In the genomic region with DNA sequence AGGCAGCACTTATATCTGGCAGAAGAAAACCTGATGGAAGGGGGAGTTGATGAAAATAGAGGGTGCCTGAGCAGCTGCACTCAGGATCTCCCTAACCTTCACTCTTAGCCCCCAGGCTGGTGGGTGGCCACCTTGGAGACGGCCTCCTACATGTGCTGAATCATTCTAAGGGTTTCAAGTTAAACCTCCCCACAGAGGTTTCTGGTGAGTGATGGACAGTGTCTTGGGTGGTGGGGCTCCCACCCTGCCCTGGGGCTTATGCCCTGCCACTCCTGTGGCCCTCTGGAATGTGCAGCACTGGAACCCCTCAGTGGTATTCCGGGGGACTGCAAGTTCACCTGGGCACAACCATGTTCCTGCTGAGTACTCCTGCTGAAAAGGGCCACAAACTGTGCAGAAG, we compare ENCODE assay signal across 28 cellular contexts.
DNase-seq lines count a peak whose midpoint lies in the region; ATAC-seq and TF ChIP-seq lines count a peak whose summit lies in the region.
"Had no signal": no experiment of that assay in that cellular context is flagged by ENCODE, and none has a peak within 500 bp of the region (broad histone marks: within the 10 kb centered on the region; RNA-seq: fewer than 3 reads in every experiment).

No MANE protein-coding gene starts in this region.

- H3K27me3 ChIP-seq in HCT116 (ENCODE audit: insufficient read depth, low read length) (no peaks in the 10 kb centered on the region), WERI-Rb-1 (ENCODE audit: insufficient read depth, low read depth, severe bottlenecking) (no peaks in the 10 kb centered on the region)
- H3K27me3 ChIP-seq: thyroid gland, uterus had no signal

- H3K9me3 Mint-ChIP-seq in activated CD8-positive, alpha-beta T cell treated with anti-CD3 and anti-CD28 coated beads for 36 hours, result no peaks in the 10 kb centered on the region
- peaks cover 7% of the 10 kb centered on the region for H3K9me3 Mint-ChIP-seq in activated CD8-positive, alpha-beta T cell treated with anti-CD3 and anti-CD28 coated beads, Interleukin-2, amount 10 ng/mL, durations not matched to agents 7 days and 5 days (ENCODE audit: insufficient read depth)
- H3K9me3 Mint-ChIP-seq: HFFc6, neural crest cell had no signal

- H2AFZ ChIP-seq in HCT116 (ENCODE audit: low read depth, low read length, poor library complexity, severe bottlenecking), result no peak overlapping the region

- intact Hi-C loops in activated CD8-positive, alpha-beta T cell treated with anti-CD3 and anti-CD28 coated beads for 36 hours (cut with micrococcal nuclease), result no loop called here
- intact Hi-C loops in HCT116 (cut with micrococcal nuclease), result no loop called here

- BruUV-seq in HCT116 (replicated peaks; lab: Mats Ljungman, UMichigan), result no TSS peak

- TF ChIP-seq POLR2A in HCT116 (IDR thresholded peaks at IDR 0.05; ENCODE audit: borderline replicate concordance, extremely low read depth, insufficient read depth, insufficient read length), result no peak

- H3K4me1 Mint-ChIP-seq in activated CD8-positive, alpha-beta T cell treated with anti-CD3 and anti-CD28 coated beads for 36 hours (ENCODE audit: low read depth), result no peaks in the 10 kb centered on the region
- no peaks in the 10 kb centered on the region for H3K4me1 Mint-ChIP-seq in activated CD8-positive, alpha-beta T cell treated with anti-CD3 and anti-CD28 coated beads, Interleukin-2, amount 10 ng/mL, durations not matched to agents 7 days and 5 days (ENCODE audit: low read depth)
- H3K4me1 Mint-ChIP-seq: CD4-positive, alpha-beta memory T cell; T-helper 17 cell had no signal

- ATAC-seq in activated CD8-positive, alpha-beta T cell treated with anti-CD3 and anti-CD28 coated beads for 36 hours, result peak; percentile 17
- no peak for ATAC-seq in activated CD8-positive, alpha-beta T cell treated with anti-CD3 and anti-CD28 coated beads, Interleukin-2, amount 10 ng/mL, durations not matched to agents 7 days and 5 days
- ATAC-seq in HCT116, result peak; percentile 57
- ATAC-seq in HG03520 (IDR thresholded peaks at IDR 0.05; ENCODE audit: unreplicated experiment), result no peak
- ATAC-seq: Panc1, right cardiac atrium, T-helper 17 cell had no signal

- RAD21 ChIA-PET in HCT116 (lab: Charles Lee; ENCODE audit: low non-redundant PET in 1 of 2, low total read pairs in 2 of 2, uncharacterized antibody in 2 of 2, unreplicated experiment in 2 of 2), result no interaction called here

- no peaks in the 10 kb centered on the region for H3K79me2 ChIP-seq in HCT116 (ENCODE audit: insufficient read depth, low read length)

- no peak overlapping the region for H3K9ac ChIP-seq in HCT116 (ENCODE audit: low read length)

- H3K4me2 ChIP-seq in HCT116 (ENCODE audit: low read length), result no peak overlapping the region
- H3K4me2 ChIP-seq: smooth muscle cell had no signal

- H3K4me3 ChIP-seq in HCT116 (replicated peaks in 1 of 2; ENCODE audit: low read depth in 1 of 2, low read length in 2 of 2) (no peak overlapping the region), WERI-Rb-1 (ENCODE audit: low read depth, low read length) (no peak overlapping the region)
- H3K4me3 ChIP-seq: smooth muscle cell, thyroid gland, uterus had no signal

- H3K27ac Mint-ChIP-seq in activated CD8-positive, alpha-beta T cell treated with anti-CD3 and anti-CD28 coated beads for 36 hours, result no peak overlapping the region
- no peak overlapping the region for H3K27ac Mint-ChIP-seq in activated CD8-positive, alpha-beta T cell treated with anti-CD3 and anti-CD28 coated beads, Interleukin-2, amount 10 ng/mL, durations not matched to agents 7 days and 5 days
- H3K27ac Mint-ChIP-seq: HFFc6, T-helper 17 cell had no signal

- H3K4me1 ChIP-seq in HCT116 (ENCODE audit: control insufficient read depth in 1 of 2, insufficient read depth in 2 of 2, low read length in 2 of 2), result no peaks in the 10 kb centered on the region
- H3K4me1 ChIP-seq: uterus had no signal

- POLR2A ChIA-PET in activated CD8-positive, alpha-beta T cell treated with anti-CD3 and anti-CD28 coated beads for 36 hours (lab: Charles Lee), result no interaction called here
- POLR2A ChIA-PET in activated CD8-positive, alpha-beta T cell treated with anti-CD3 and anti-CD28 coated beads, Interleukin-2, amount 10 ng/mL, durations not matched to agents 7 days and 5 days (lab: Charles Lee), result no interaction called here
- POLR2A ChIA-PET in HCT116 (lab: Charles Lee), result no interaction called here

- H3K9me3 ChIP-seq in HCT116 (ENCODE audit: control insufficient read depth in 1 of 2, insufficient read depth in 1 of 2, low read depth in 1 of 2, low read length in 2 of 2) (no peaks in the 10 kb centered on the region), WERI-Rb-1 (ENCODE audit: severe bottlenecking) (no peaks in the 10 kb centered on the region)
- H3K9me3 ChIP-seq: thyroid gland, uterus had no signal

- no peaks in the 10 kb centered on the region for H3K27me3 Mint-ChIP-seq in activated CD8-positive, alpha-beta T cell treated with anti-CD3 and anti-CD28 coated beads for 36 hours
- no peaks in the 10 kb centered on the region for H3K27me3 Mint-ChIP-seq in activated CD8-positive, alpha-beta T cell treated with anti-CD3 and anti-CD28 coated beads, Interleukin-2, amount 10 ng/mL, durations not matched to agents 7 days and 5 days (ENCODE audit: low read depth)
- H3K27me3 Mint-ChIP-seq: CD4-positive, alpha-beta memory T cell; T-helper 17 cell had no signal

- no peak overlapping the region for H3K27ac ChIP-seq in HCT116 (ENCODE audit: low read depth, low read length)
- no peak overlapping the region for H3K27ac ChIP-seq in WERI-Rb-1
- H3K27ac ChIP-seq: thyroid gland, uterus had no signal

- no peak for DNase-seq in activated CD8-positive, alpha-beta T cell treated with anti-CD3 and anti-CD28 coated beads for 36 hours
- DNase-seq in activated CD8-positive, alpha-beta T cell treated with anti-CD3 and anti-CD28 coated beads, Interleukin-2, amount 10 ng/mL, durations not matched to agents 7 days and 5 days, result no peak
- DNase-seq in HCT116 (ENCODE audit: low read depth, low spot score), result no peak
- DNase-seq in WERI-Rb-1, result no peak
- peak; percentile 14 for DNase-seq in kidney tubule cell (ENCODE audit: low spot score)
- no peak for DNase-seq in NK-92 treated with Interleukin-12 subunit alpha and Interleukin-12 subunit beta, amount 100 ng/mL, for 24 hours (lab: John Stamatoyannopoulos, UW)
- no peak for DNase-seq in NCI-H526 treated with DMSO at 0.1 percent for 48 hours (lab: John Stamatoyannopoulos, UW)
- DNase-seq: activated CD4-positive, alpha-beta T cell treated with anti-CD3 and anti-CD28 coated beads for 1 hour; activated gamma-delta T cell treated with Interleukin-2 at 50 U/mL for 16 hours; AML-193; CD4-positive, alpha-beta memory T cell; cortex of kidney; effector memory CD4-positive, alpha-beta T cell; glutamatergic neuron; HFFc6; NCI-H1105; NCI-H187 treated with DMSO at 0.1 percent for 48 hours; NCI-H2171 treated with DMSO at 0.1 percent for 48 hours; NCI-H524; right cardiac atrium; SHP77; T-helper 17 cell; thyroid gland; uterus had no signal

- H4K20me1 ChIP-seq in HCT116 (ENCODE audit: insufficient read depth), result no peaks in the 10 kb centered on the region

- H3K9me2 ChIP-seq in HCT116 (ENCODE audit: insufficient read depth), result no peaks in the 10 kb centered on the region

- H3K36me3 ChIP-seq in HCT116 (ENCODE audit: control insufficient read depth in 1 of 2, insufficient read depth in 2 of 2, low read length in 2 of 2) (no peaks in the 10 kb centered on the region), WERI-Rb-1 (no peaks in the 10 kb centered on the region)
- H3K36me3 ChIP-seq: thyroid gland, uterus had no signal

- H3K4me3 Mint-ChIP-seq in activated CD8-positive, alpha-beta T cell treated with anti-CD3 and anti-CD28 coated beads for 36 hours, result no peak overlapping the region
- no peak overlapping the region for H3K4me3 Mint-ChIP-seq in activated CD8-positive, alpha-beta T cell treated with anti-CD3 and anti-CD28 coated beads, Interleukin-2, amount 10 ng/mL, durations not matched to agents 7 days and 5 days
- H3K4me3 Mint-ChIP-seq: CD4-positive, alpha-beta memory T cell; HFFc6; neural crest cell; T-helper 17 cell had no signal

- no peaks in the 10 kb centered on the region for H3K36me3 Mint-ChIP-seq in activated CD8-positive, alpha-beta T cell treated with anti-CD3 and anti-CD28 coated beads for 36 hours (ENCODE audit: low read depth)
- peaks cover 2% of the 10 kb centered on the region for H3K36me3 Mint-ChIP-seq in activated CD8-positive, alpha-beta T cell treated with anti-CD3 and anti-CD28 coated beads, Interleukin-2, amount 10 ng/mL, durations not matched to agents 7 days and 5 days (ENCODE audit: low read depth)

- TF ChIP-seq CTCF in activated CD8-positive, alpha-beta T cell treated with anti-CD3 and anti-CD28 coated beads for 36 hours (IDR thresholded peaks at IDR 0.05), result no peak
- TF ChIP-seq CTCF in HCT116 (IDR thresholded peaks at IDR 0.05 in 2 of 3, conservative IDR thresholded peaks at IDR 0.05 in 1 of 3; ENCODE audit: borderline replicate concordance in 1 of 3, insufficient read depth in 1 of 3, low read depth in 2 of 3, low read length in 2 of 3) (peak in 2 of 3 experiments; percentile 5 to 17; a peak in 1 of 6 replicates), WERI-Rb-1 (IDR thresholded peaks at IDR 0.05; ENCODE audit: low read depth, low read length) (peak; percentile 47)

- TF ChIP-seq RAD21 in HCT116 (IDR thresholded peaks at IDR 0.05; ENCODE audit: low read depth), result 0 out of 2 replicates have a peak, but pooled peaks have one; percentile 9

- CTCF ChIA-PET in activated CD8-positive, alpha-beta T cell treated with anti-CD3 and anti-CD28 coated beads for 36 hours (lab: Charles Lee), result no interaction called here
- CTCF ChIA-PET in activated CD8-positive, alpha-beta T cell treated with anti-CD3 and anti-CD28 coated beads, Interleukin-2, amount 10 ng/mL, durations not matched to agents 7 days and 5 days (lab: Charles Lee), result no interaction called here
- CTCF ChIA-PET in HCT116 (lab: Charles Lee), result no interaction called here

TF ChIP-seq in HCT116, 20 proteins besides CTCF, POLR2A, EP300 and RAD21:
- TF ChIP-seq ZFX (IDR thresholded peaks at IDR 0.05), result no peak
- no peak for TF ChIP-seq TCF7L2 (IDR thresholded peaks at IDR 0.05; ENCODE audit: borderline replicate concordance, extremely low read depth, insufficient read depth, insufficient read length)
- TF ChIP-seq POLR2AphosphoS5 (IDR thresholded peaks at IDR 0.05; ENCODE audit: low read depth, low read length), result no peak
TF ChIP-seq in HCT116: peak in this region for 0.

Comparison
In these comparisons a context has a peak if more than half of its experiments do, and no peak if none do; other contexts are left out.
1. ATAC-seq: peak in activated CD8-positive, alpha-beta T cell treated with anti-CD3 and anti-CD28 coated beads for 36 hours (single experiment) and HCT116 (single experiment); none in activated CD8-positive, alpha-beta T cell treated with anti-CD3 and anti-CD28 coated beads, Interleukin-2, amount 10 ng/mL, durations not matched to agents 7 days and 5 days (single experiment) and HG03520 (single experiment).